Comparison of ENCODE assay signal across 23 cellular contexts in the genomic region with DNA sequence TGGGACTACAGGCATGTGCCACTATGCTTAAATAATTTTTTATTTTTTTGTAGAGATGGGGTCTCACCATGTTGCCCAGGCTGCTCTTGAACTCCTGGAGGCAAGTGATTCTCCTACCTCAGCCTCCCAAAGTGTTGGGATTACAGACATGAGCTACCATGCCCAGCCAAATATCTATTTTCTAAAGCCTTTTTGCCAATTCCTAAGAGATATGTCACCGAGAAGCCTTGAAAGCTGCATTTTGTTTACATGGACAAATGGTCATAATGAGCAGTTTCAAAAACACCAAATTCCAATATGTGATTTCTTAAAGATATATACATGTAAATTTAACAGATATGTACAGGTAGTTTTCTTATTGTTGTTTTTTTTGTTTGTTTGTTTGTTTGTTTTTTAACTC.
"Had no signal": no experiment of that assay in that cellular context is flagged by ENCODE, and none has a peak within 500 bp of the region (broad histone marks: within the 10 kb centered on the region; RNA-seq: fewer than 3 reads in every experiment).

No MANE protein-coding gene starts in this region.

- H3K4me3 ChIP-seq: cardiac muscle cell, gastrocnemius medialis, left ventricle myocardium inferior, transverse colon, uterus had no signal

- H3K9me3 ChIP-seq: gastrocnemius medialis, left ventricle myocardium inferior, transverse colon, uterus had no signal

- H3K27ac ChIP-seq: cardiac muscle cell, gastrocnemius medialis, left ventricle myocardium inferior, transverse colon, uterus had no signal

- H3K36me3 ChIP-seq: cardiac muscle cell, gastrocnemius medialis, left ventricle myocardium inferior, transverse colon, uterus had no signal

- ATAC-seq: activated T-cell treated with anti-CD3 and anti-CD28 coated beads, Interleukin-2, amount 50 U/mL, for 72 hours; esophagus mucosa; gastrocnemius medialis; naive thymus-derived CD4-positive, alpha-beta T cell; sciatic nerve; stimulated activated naive B cell treated with anti-CD40 and anti-IgM and Interleukin-4, amounts not matched to agents 10 μg/mL and 1 μg/mL and 100 μg/mL, for 72 hours had no signal

- DNase-seq: activated CD4-positive, alpha-beta memory T cell treated with anti-CD3 and anti-CD28 coated beads, Interleukin-2, amount 10 ng/mL, durations not matched to agents 7 days and 5 days; activated CD4-positive, alpha-beta T cell treated with anti-CD3 and anti-CD28 coated beads for 48 hours; activated CD4-positive, CD25-positive, alpha-beta regulatory T cell; activated effector memory CD4-positive, alpha-beta T cell treated with Interleukin-2 at 50 U/mL for 16 hours; activated naive CD4-positive, alpha-beta T cell treated with anti-CD3 and anti-CD28 coated beads for 36 hours; activated naive CD8-positive, alpha-beta T cell treated with anti-CD3 and anti-CD28 coated beads, Interleukin-2, amount 10 ng/mL, durations not matched to agents 7 days and 5 days; activated T-cell treated with anti-CD3 and anti-CD28 coated beads, Interleukin-2, amount 50 U/mL, for 72 hours; amygdala; effector CD4-positive, alpha-beta T cell; gastrocnemius medialis; hippocampal formation; left ventricle myocardium inferior; naive thymus-derived CD4-positive, alpha-beta T cell; occipital lobe; posterior cingulate gyrus; stimulated activated CD4-positive, alpha-beta T cell treated with anti-CD3 and anti-CD28 coated beads, Interleukin-2, amount 100 ng/mL, for 48 hours; stimulated activated CD8-positive, alpha-beta memory T cell treated with anti-CD3 and anti-CD28 coated beads, Interleukin-4, amount 100 ng/mL, for 48 hours; stimulated activated naive B cell treated with anti-CD40 and anti-IgM and Interleukin-4, amounts not matched to agents 10 μg/mL and 1 μg/mL and 100 μg/mL, for 72 hours; transverse colon; uterus had no signal

- H3K4me1 ChIP-seq: gastrocnemius medialis, left ventricle myocardium inferior, transverse colon, uterus had no signal

- H3K27me3 ChIP-seq: cardiac muscle cell, gastrocnemius medialis, transverse colon, uterus had no signal
